ENCODE assay signal across 18 cellular contexts in genomic region chr6:107315116-107315515, GRCh38.
DNase-seq lines count a peak whose midpoint lies in the region; ATAC-seq, FAIRE-seq and TF ChIP-seq lines count a peak whose summit lies in the region.
"Had no signal": no experiment of that assay in that cellular context is flagged by ENCODE, and none has a peak within 500 bp of the region (broad histone marks: within the 10 kb centered on the region; RNA-seq: fewer than 3 reads in every experiment).

No MANE protein-coding gene starts in this region.

- H3K4ac ChIP-seq in H1 (replicated peaks; ENCODE audit: insufficient read length, low read depth, low read length): no peak overlapping the region

- no peak overlapping the region for H2BK120ac ChIP-seq in H1 (replicated peaks; ENCODE audit: low read depth, low read length)

- FAIRE-seq in HepG2 (lab: Jason Lieb, UNC): no peak
- peak; percentile 78 for FAIRE-seq in TTC549 (lab: Jason Lieb, UNC)
- no peak for FAIRE-seq in H1 (lab: Jason Lieb, UNC)
- FAIRE-seq: GM12892, H54 had no signal

- no peak overlapping the region for H4K5ac ChIP-seq in H1 (ENCODE audit: insufficient read length, low read depth, low read length)

- no peak overlapping the region for H2BK15ac ChIP-seq in H1 (ENCODE audit: low read length)

- TF ChIP-seq POLR2A in HepG2 (IDR thresholded peaks at IDR 0.05; ENCODE audit: insufficient read depth in 1 of 2, low read depth in 2 of 2, low read length in 2 of 2): no peak
- no peak for TF ChIP-seq POLR2A in right lobe of liver (IDR thresholded peaks at IDR 0.05)
- no peak for TF ChIP-seq POLR2A in H1 (IDR thresholded peaks at IDR 0.05; ENCODE audit: control extremely low read depth in 1 of 2, low read depth in 2 of 2, low read length in 2 of 2)

- intact Hi-C loops in HepG2 (cut with micrococcal nuclease; ENCODE audit: unreplicated experiment) (loop anchor here (5.0 to 10.0 kb wide), 4 partner anchors 47 to 360 kb away; partner anchors contain the start of gene SOBP), right lobe of liver (cut with DNase I) (no loop called here)

- H3K36me3 ChIP-seq in HepG2 (replicated peaks in 1 of 2; ENCODE audit: control insufficient read depth in 1 of 2, insufficient read depth in 2 of 2, low read length in 2 of 2): no peaks in the 10 kb centered on the region
- H3K36me3 ChIP-seq in right lobe of liver: no peaks in the 10 kb centered on the region
- H3K36me3 ChIP-seq in H1 (ENCODE audit: control insufficient read depth in 2 of 4, insufficient read depth in 4 of 4, low read length in 3 of 4): no peaks in the 10 kb centered on the region

- no peak overlapping the region for H2BK5ac ChIP-seq in H1 (ENCODE audit: low read depth, low read length)

- no peaks in the 10 kb centered on the region for H3K23me2 ChIP-seq in H1 (ENCODE audit: low read depth, low read length)

- no peaks in the 10 kb centered on the region for H4K20me1 ChIP-seq in HepG2 (ENCODE audit: insufficient read depth, low read length)
- no peaks in the 10 kb centered on the region for H4K20me1 ChIP-seq in H1 (replicated peaks in 1 of 2; ENCODE audit: control insufficient read depth in 1 of 2, insufficient read depth in 2 of 2, low read length in 2 of 2)

- no peak overlapping the region for H3K56ac ChIP-seq in H1 (replicated peaks; ENCODE audit: insufficient read length, low read depth, low read length)

- no peaks in the 10 kb centered on the region for H3K79me1 ChIP-seq in H1 (ENCODE audit: low read depth, low read length)

- H3K4me2 ChIP-seq in HepG2 (ENCODE audit: low read depth, low read length) (no peak overlapping the region), H1 (ENCODE audit: insufficient read depth in 1 of 2, low read depth in 2 of 2, low read length in 2 of 2) (no peak overlapping the region)
- H3K4me2 ChIP-seq: KMS-11 had no signal

- TF ChIP-seq EP300 in HepG2 (IDR thresholded peaks at IDR 0.05; ENCODE audit: low read depth in 2 of 2, low read length in 2 of 2) (no peak), HepG2 (CRISPR knock-in tag; IDR thresholded peaks at IDR 0.05; ENCODE audit: borderline replicate concordance) (no peak), H1 (IDR thresholded peaks at IDR 0.05; ENCODE audit: borderline replicate concordance in 1 of 2, low read depth in 2 of 2, low read length in 2 of 2) (no peak)

- DNase-seq in HepG2 (ENCODE audit: low spot score) (no peak), right lobe of liver (no peak), H1 (ENCODE audit: low read depth in 1 of 2, low spot score in 2 of 2) (no peak), NCI-H1417 treated with DMSO at 0.1 percent for 48 hours (lab: John Stamatoyannopoulos, UW) (no peak), DMS 273 treated with DMSO at 0.1 percent for 48 hours (lab: John Stamatoyannopoulos, UW) (no peak), foreskin fibroblast (no peak)
- DNase-seq: 8988T; ACHN; C1 segment of cervical spinal cord; Calu3; CD4-positive, alpha-beta T cell; DMS79; EL had no signal

- H3K27ac ChIP-seq in HepG2 (ENCODE audit: extremely low read length, insufficient read depth, low read length) (peak overlapping the region; percentile 57), right lobe of liver (no peak overlapping the region), H1 (ENCODE audit: low read depth, low read length) (no peak overlapping the region)
- H3K27ac ChIP-seq: KMS-11 had no signal

- TF ChIP-seq RAD21 in HepG2 (CRISPR knock-in tag; IDR thresholded peaks at IDR 0.05) (no peak), H1 (IDR thresholded peaks at IDR 0.05 in 1 of 2, conservative IDR thresholded peaks at IDR 0.05 in 1 of 2; ENCODE audit: low read depth in 2 of 2, low read length in 2 of 2) (no peak)

- H3K4me3 ChIP-seq in HepG2 (replicated peaks in 1 of 3; ENCODE audit: insufficient read depth in 1 of 3, low read depth in 2 of 3, low read length in 3 of 3) (no peak overlapping the region), right lobe of liver (no peak overlapping the region), H1 (ENCODE audit: extremely low read depth in 1 of 4, insufficient read depth in 2 of 4, low read depth in 3 of 4, low read length in 4 of 4) (no peak overlapping the region), foreskin fibroblast (ENCODE audit: low read depth in 1 of 2, low read length in 2 of 2) (no peak overlapping the region)

- H3K9me3 ChIP-seq in HepG2 (ENCODE audit: low read length): no peaks in the 10 kb centered on the region
- no peaks in the 10 kb centered on the region for H3K9me3 ChIP-seq in right lobe of liver
- H3K9me3 ChIP-seq in H1 (ENCODE audit: insufficient read depth in 2 of 2, low read depth in 1 of 2, low read length in 1 of 2): no peaks in the 10 kb centered on the region

- POLR2A ChIA-PET in HepG2 (lab: Yijun Ruan, JAX): no interaction called here
- POLR2A ChIA-PET in H1 (lab: Charles Lee; ENCODE audit: partially characterized antibody): no interaction called here

- H3K4me1 ChIP-seq in HepG2 (ENCODE audit: insufficient read depth, low read length): peaks cover 27% of the 10 kb centered on the region
- peaks cover 0 to 12% (median 0%) of the 10 kb centered on the region in 4 donors for H3K4me1 ChIP-seq in right lobe of liver
- no peaks in the 10 kb centered on the region; a peak in 1 of 7 replicates for H3K4me1 ChIP-seq in H1 (replicated peaks in 1 of 4; ENCODE audit: control insufficient read depth in 3 of 4, insufficient read depth in 4 of 4, low read length in 3 of 4)

- no peak overlapping the region for H2AK5ac ChIP-seq in H1 (ENCODE audit: low read depth, low read length)

- in situ Hi-C loops in HepG2 (cut with HindIII; ENCODE audit: extremely low pct_ligation_motif_present, low pct_unique_long_range_greater_than_20kb): loop anchor here (10.0 kb wide), 1 partner anchor 140 kb away; the partner anchor contains the start of gene PDSS2

- H2AFZ ChIP-seq in HepG2 (ENCODE audit: low read length): no peak overlapping the region
- H2AFZ ChIP-seq in H1 (ENCODE audit: low read length): no peak overlapping the region

- BruUV-seq in HepG2 (replicated peaks; lab: Mats Ljungman, UMichigan): no TSS peak

- ATAC-seq in HepG2 (no peak), right lobe of liver (no peak)
- ATAC-seq: HCT116 had no signal

- CTCF ChIA-PET in HepG2 (lab: Yijun Ruan, JAX; ENCODE audit: low intra/inter-chr PET ratio, low total read pairs) (no interaction called here), H1 (lab: Charles Lee; ENCODE audit: partially characterized antibody) (interaction anchor here (1.9 kb wide), 1 partner anchor 340 kb away, joined by 6 read pairs; no protein-coding TSS in a partner anchor)

- no peak overlapping the region for H3K18ac ChIP-seq in H1 (ENCODE audit: extremely low read depth, low read length)

- TF ChIP-seq CTCF in HepG2 (CRISPR knock-in tag; IDR thresholded peaks at IDR 0.05) (no peak), right lobe of liver (IDR thresholded peaks at IDR 0.05) (no peak), H1 (IDR thresholded peaks at IDR 0.05; ENCODE audit: control extremely low read depth in 1 of 3, insufficient read depth in 1 of 3, low read depth in 1 of 3, low read length in 3 of 3) (no peak), foreskin fibroblast (IDR thresholded peaks at IDR 0.05; ENCODE audit: low read depth, low read length) (no peak)

- no peak overlapping the region for H2BK20ac ChIP-seq in H1 (ENCODE audit: low read length)

- no peak overlapping the region for H3K14ac ChIP-seq in H1 (ENCODE audit: insufficient read length)

- H3K23ac ChIP-seq in H1 (ENCODE audit: insufficient read length): no peak overlapping the region

- H2BK12ac ChIP-seq in H1 (ENCODE audit: low read depth, low read length): no peak overlapping the region

- H3K27me3 ChIP-seq in HepG2 (ENCODE audit: control insufficient read depth in 1 of 2, insufficient read depth in 2 of 2, low read length in 2 of 2) (no peaks in the 10 kb centered on the region), right lobe of liver (no peaks in the 10 kb centered on the region), H1 (replicated peaks in 1 of 4; ENCODE audit: control insufficient read depth in 3 of 4, extremely low read depth in 1 of 4, insufficient read depth in 3 of 4, low read length in 3 of 4) (no peaks in the 10 kb centered on the region)

- no peaks in the 10 kb centered on the region for H3K79me2 ChIP-seq in HepG2 (ENCODE audit: insufficient read depth, low read length)
- H3K79me2 ChIP-seq in H1 (ENCODE audit: control insufficient read depth in 1 of 2, insufficient read depth in 2 of 2, low read length in 2 of 2): no peaks in the 10 kb centered on the region

- H4K8ac ChIP-seq in H1 (ENCODE audit: extremely low read depth, insufficient read depth, low read length): no peak overlapping the region

- no peak overlapping the region for H4K91ac ChIP-seq in H1 (replicated peaks; ENCODE audit: insufficient read length, low read length)

- H3K9ac ChIP-seq in HepG2 (ENCODE audit: insufficient read depth, low read depth, low read length) (no peak overlapping the region), H1 (replicated peaks in 1 of 4; ENCODE audit: extremely low read depth in 1 of 4, low read depth in 3 of 4, low read length in 3 of 4) (no peak overlapping the region)
- H3K9ac ChIP-seq: KMS-11 had no signal

TF ChIP-seq in HepG2, 621 proteins besides CTCF, POLR2A, EP300 and RAD21:
- TF ChIP-seq MAFK (conservative IDR thresholded peaks at IDR 0.05 in 1 of 2, IDR thresholded peaks at IDR 0.05 in 1 of 2; ENCODE audit: low read length in 2 of 2): peak; percentile 86 to 91
- TF ChIP-seq MBD4 (IDR thresholded peaks at IDR 0.05; ENCODE audit: borderline replicate concordance, low read length): no peak
- TF ChIP-seq MAFF (IDR thresholded peaks at IDR 0.05; ENCODE audit: low read depth, low read length): peak; percentile 87

TF ChIP-seq in H1, 55 proteins besides CTCF, POLR2A, EP300 and RAD21:
- no peak for TF ChIP-seq SUZ12 (IDR thresholded peaks at IDR 0.05; ENCODE audit: low read length)
- TF ChIP-seq MAFK (IDR thresholded peaks at IDR 0.05; ENCODE audit: low read depth, low read length): peak; percentile 45; the same call in 1 of the 2 replicates

Comparison
In these comparisons a context has a peak if more than half of its experiments do, and no peak if none do; other contexts are left out.
1. Of the 41 proteins assayed by ChIP-seq in both HepG2 and H1: peak only in HepG2: none; only in H1: none; in both: MAFK; in neither: 40.